ENCODE assay signal across 9 cellular contexts in genomic region chr6:44237021-44237812, GRCh38. TPM values are rescaled to one million over a fixed set of nuclear protein-coding genes. Genes with fewer than 3 reads are reported as not detected.
DNase-seq lines count a peak whose midpoint lies in the region; ATAC-seq and TF ChIP-seq lines count a peak whose summit lies in the region.
"Had no signal": no experiment of that assay in that cellular context is flagged by ENCODE, and none has a peak within 500 bp of the region (broad histone marks: within the 10 kb centered on the region; RNA-seq: fewer than 3 reads in every experiment).

No MANE protein-coding gene starts in this region.

- TF ChIP-seq EP300 in esophagus muscularis mucosa (IDR thresholded peaks at IDR 0.05), result no peak

- CTCF ChIA-PET in CD8-positive, alpha-beta T cell (lab: Charles Lee), result interaction anchor here (0.6 to 3.1 kb wide), 21 partner anchors 10 to 144 kb away, joined by 3 to 25 read pairs (median 4); partner anchors contain the start of genes HSP90AB1 and SLC35B2

- peak overlapping the region; percentile 93 for H3K27ac Mint-ChIP-seq in CD8-positive, alpha-beta T cell
- peak overlapping the region; percentile 97 for H3K27ac Mint-ChIP-seq in activated T-cell treated with anti-CD3 and anti-CD28 coated beads, Interleukin-2, amount 50 U/mL, for 24 hours

- H3K27ac ChIP-seq in CD8-positive, alpha-beta T cell (ENCODE audit: low read depth, low read length), result peak overlapping the region; percentile 88
- H3K27ac ChIP-seq in OCI-LY3 (ENCODE audit: low read length) (peak overlapping the region; percentile 43), esophagus muscularis mucosa (replicated peaks in 1 of 4) (peak overlapping the region; percentile 95 to 98 (median 96)), mucosa of rectum (ENCODE audit: low read depth in 2 of 2, low read length in 2 of 2) (peak overlapping the region; percentile 90 to 94)

- peak; percentile 71 for ATAC-seq in CD8-positive, alpha-beta T cell
- ATAC-seq in GM21423 (IDR thresholded peaks at IDR 0.05; ENCODE audit: unreplicated experiment), result peak; percentile 53
- peak; percentile 84 for ATAC-seq in stimulated activated naive CD8-positive, alpha-beta T cell treated with anti-CD3 and anti-CD28 coated beads, Interleukin-15, Interleukin-2, amounts not matched to agents 100 U/mL and 50 U/mL, for 24 hours

- H4K20me1 ChIP-seq in OCI-LY3 (ENCODE audit: insufficient read depth, low read length), result peaks cover 5% of the 10 kb centered on the region; the same call in 1 of the 2 replicates

- no peak for TF ChIP-seq POLR2A in esophagus muscularis mucosa (IDR thresholded peaks at IDR 0.05; ENCODE audit: low read depth)

- H3K4me3 Mint-ChIP-seq in CD8-positive, alpha-beta T cell, result peak overlapping the region; percentile 88
- H3K4me3 Mint-ChIP-seq in activated T-cell treated with anti-CD3 and anti-CD28 coated beads, Interleukin-2, amount 50 U/mL, for 24 hours, result peak overlapping the region; percentile 80

- H3K4me1 ChIP-seq in CD8-positive, alpha-beta T cell (ENCODE audit: insufficient read depth, low read length), result peaks cover 12% of the 10 kb centered on the region
- H3K4me1 ChIP-seq in OCI-LY3 (ENCODE audit: low read length) (peaks cover 17% of the 10 kb centered on the region), esophagus muscularis mucosa (peaks cover 58 to 64% (median 60%) of the 10 kb centered on the region in 4 donors), mucosa of rectum (ENCODE audit: control insufficient read depth in 2 of 2, insufficient read depth in 2 of 2, low read length in 2 of 2) (peaks cover 19 to 24% of the 10 kb centered on the region in 2 donors)

- no peaks in the 10 kb centered on the region for H3K79me2 ChIP-seq in OCI-LY3 (ENCODE audit: low read length)

- H3K4me3 ChIP-seq in CD8-positive, alpha-beta T cell (ENCODE audit: low read depth, low read length), result peak overlapping the region; percentile 98
- H3K4me3 ChIP-seq in OCI-LY3 (ENCODE audit: low read length) (peak overlapping the region; percentile 82), esophagus muscularis mucosa (peak overlapping the region; percentile 64 to 74 (median 67)), mucosa of rectum (ENCODE audit: low read length in 2 of 2) (peak overlapping the region; percentile 78 to 82)

- H3K27me3 ChIP-seq in CD8-positive, alpha-beta T cell (ENCODE audit: insufficient read depth, low read length), result no peaks in the 10 kb centered on the region
- H3K27me3 ChIP-seq in OCI-LY3 (ENCODE audit: low read depth, low read length) (no peaks in the 10 kb centered on the region), esophagus muscularis mucosa (no peaks in the 10 kb centered on the region), mucosa of rectum (ENCODE audit: control insufficient read depth in 2 of 2, insufficient read depth in 2 of 2, low read length in 2 of 2) (no peaks in the 10 kb centered on the region)

- POLR2A ChIA-PET in CD8-positive, alpha-beta T cell (lab: Charles Lee), result interaction anchor here (0.6 to 4.9 kb wide), 3 partner anchors 10 to 70 kb away, joined by 3 to 41 read pairs (median 4); partner anchors contain the start of gene HSP90AB1

- no peak for TF ChIP-seq CTCF in CD8-positive, alpha-beta T cell (IDR thresholded peaks at IDR 0.05)
- TF ChIP-seq CTCF in OCI-LY3 (IDR thresholded peaks at IDR 0.05; ENCODE audit: low read depth, low read length), result no peak
- TF ChIP-seq CTCF in esophagus muscularis mucosa (IDR thresholded peaks at IDR 0.05), result no peak

- H2AFZ ChIP-seq in OCI-LY3 (ENCODE audit: low read depth, low read length), result peak overlapping the region; percentile 77

- DNase-seq in CD8-positive, alpha-beta T cell, result peak in 6 of 7 experiments; percentile 46 to 75 (median 66)
- DNase-seq in HuH-7 (ENCODE audit: low spot score), result peak; percentile 92
- peak; percentile 79 for DNase-seq in activated T-cell treated with anti-CD3 and anti-CD28 coated beads, Interleukin-2, amount 50 U/mL, for 24 hours
- peak; percentile 98 for DNase-seq in esophagus muscularis mucosa (ENCODE audit: extremely low spot score)
- DNase-seq in stimulated activated naive CD8-positive, alpha-beta T cell treated with anti-CD3 and anti-CD28 coated beads, Interleukin-15, Interleukin-2, amounts not matched to agents 100 U/mL and 50 U/mL, for 24 hours, result peak; percentile 74

- 40% methylated on average over 13 of the region's 22 CpGs for WGBS in esophagus muscularis mucosa

- peaks cover 11% of the 10 kb centered on the region for H3K4me1 Mint-ChIP-seq in CD8-positive, alpha-beta T cell (ENCODE audit: low read depth)
- H3K4me1 Mint-ChIP-seq in activated T-cell treated with anti-CD3 and anti-CD28 coated beads, Interleukin-2, amount 50 U/mL, for 24 hours (ENCODE audit: low read depth), result peaks cover 33% of the 10 kb centered on the region

- intact Hi-C loops in CD8-positive, alpha-beta T cell (cut with DNase I, micrococcal nuclease), result no loop called here
- intact Hi-C loops in esophagus muscularis mucosa (cut with DNase I), result loop anchor here (5.0 kb wide), 1 partner anchor 65 kb away; no protein-coding TSS in a partner anchor

- H3K27me3 Mint-ChIP-seq in CD8-positive, alpha-beta T cell (ENCODE audit: low read depth), result no peaks in the 10 kb centered on the region
- no peaks in the 10 kb centered on the region for H3K27me3 Mint-ChIP-seq in activated T-cell treated with anti-CD3 and anti-CD28 coated beads, Interleukin-2, amount 50 U/mL, for 24 hours

- H3K9me3 ChIP-seq in CD8-positive, alpha-beta T cell (ENCODE audit: low read length), result no peaks in the 10 kb centered on the region
- H3K9me3 ChIP-seq in OCI-LY3 (ENCODE audit: insufficient read depth, low read length) (no peaks in the 10 kb centered on the region), esophagus muscularis mucosa (no peaks in the 10 kb centered on the region), mucosa of rectum (ENCODE audit: control insufficient read depth in 2 of 2, low read length in 2 of 2) (no peaks in the 10 kb centered on the region)

- H3K36me3 ChIP-seq in CD8-positive, alpha-beta T cell (ENCODE audit: insufficient read depth, low read length), result no peaks in the 10 kb centered on the region
- peaks cover 27% of the 10 kb centered on the region for H3K36me3 ChIP-seq in OCI-LY3 (replicated peaks; ENCODE audit: low read depth, low read length)
- peaks cover 6 to 28% (median 9%) of the 10 kb centered on the region in 4 donors for H3K36me3 ChIP-seq in esophagus muscularis mucosa
- no peaks in the 10 kb centered on the region for H3K36me3 ChIP-seq in mucosa of rectum (ENCODE audit: control insufficient read depth in 2 of 2, insufficient read depth in 2 of 2, low read length in 2 of 2)

- no peaks in the 10 kb centered on the region for H3K36me3 Mint-ChIP-seq in CD8-positive, alpha-beta T cell
- peaks cover 50% of the 10 kb centered on the region for H3K36me3 Mint-ChIP-seq in activated T-cell treated with anti-CD3 and anti-CD28 coated beads, Interleukin-2, amount 50 U/mL, for 24 hours (ENCODE audit: low read depth)

- H3K9ac ChIP-seq in OCI-LY3 (ENCODE audit: low read length) (peak overlapping the region; percentile 71), mucosa of rectum (ENCODE audit: low read depth in 1 of 2, low read length in 2 of 2) (peak overlapping the region; percentile 64 to 85)

- H3K4me2 ChIP-seq in OCI-LY3 (ENCODE audit: low read length), result peak overlapping the region; percentile 87

- no peaks in the 10 kb centered on the region for H3K9me3 Mint-ChIP-seq in CD8-positive, alpha-beta T cell
- no peaks in the 10 kb centered on the region for H3K9me3 Mint-ChIP-seq in activated T-cell treated with anti-CD3 and anti-CD28 coated beads, Interleukin-2, amount 50 U/mL, for 24 hours

RNA-seq across cellular contexts. Expression of gene HSP90AB1, which starts 9.7 kb away (rescaled TPM):
- 100 to 1,000 TPM; 561 to 585 TPM for total RNA-seq in CD8-positive, alpha-beta T cell
- 100 to 1,000 TPM; 356 to 729 (median 499) TPM for total RNA-seq in esophagus muscularis mucosa

RNA-seq across cellular contexts. Expression of gene SLC29A1, which starts 13.8 kb away (rescaled TPM):
- total RNA-seq in CD8-positive, alpha-beta T cell, result 1 to 10 TPM in 1 of 2 experiments, under 1 TPM in 1; 0.79 to 1.2 TPM
- total RNA-seq in esophagus muscularis mucosa, result 100 to 1,000 TPM in 3 of 4 donors, 10 to 100 TPM in 1; 68.9 to 159 (median 138) TPM

RNA-seq across cellular contexts. Expression of gene SLC35B2, which starts 20.1 kb away (rescaled TPM):
- total RNA-seq in CD8-positive, alpha-beta T cell, result 1 to 10 TPM; 6.3 to 6.4 TPM
- total RNA-seq in esophagus muscularis mucosa, result 10 to 100 TPM; 22.8 to 37.9 (median 32.6) TPM

RNA-seq across cellular contexts. Expression of gene MYMX, which starts 20.5 kb away (rescaled TPM):
- not detected for total RNA-seq in CD8-positive, alpha-beta T cell
- not detected for total RNA-seq in esophagus muscularis mucosa
- total RNA-seq: activated CD8-positive, alpha-beta memory T cell treated with anti-CD3 and anti-CD28 coated beads for 36 hours had no signal

RNA-seq across cellular contexts. Expression of gene NFKBIE, which starts 28.1 kb away (rescaled TPM):
- 10 to 100 TPM; 44.5 to 45.8 TPM for total RNA-seq in CD8-positive, alpha-beta T cell
- 10 to 100 TPM in 1 of 4 donors, 1 to 10 TPM in 3; 7.0 to 10.4 (median 8.5) TPM for total RNA-seq in esophagus muscularis mucosa

Comparison
In these comparisons a context has a peak if more than half of its experiments do, and no peak if none do; other contexts are left out.
1. Peak in every context shown above with its lines: DNase-seq, ATAC-seq, H3K4me3 ChIP-seq and H3K27ac ChIP-seq.
2. H3K27ac ChIP-seq: peak in every context shown above with its lines; median percentile 96 in esophagus muscularis mucosa; 92 in mucosa of rectum; 88 in CD8-positive, alpha-beta T cell; 43 in OCI-LY3.
3. RNA of gene SLC29A1, which starts 13.8 kb away (total RNA-seq): 68.9 to 159 TPM in esophagus muscularis mucosa; 0.79 to 1.2 TPM in CD8-positive, alpha-beta T cell; every median in the first group is over 10 times any median in the second.